ENCODE assay signal across 8 cellular contexts in the genomic region with DNA sequence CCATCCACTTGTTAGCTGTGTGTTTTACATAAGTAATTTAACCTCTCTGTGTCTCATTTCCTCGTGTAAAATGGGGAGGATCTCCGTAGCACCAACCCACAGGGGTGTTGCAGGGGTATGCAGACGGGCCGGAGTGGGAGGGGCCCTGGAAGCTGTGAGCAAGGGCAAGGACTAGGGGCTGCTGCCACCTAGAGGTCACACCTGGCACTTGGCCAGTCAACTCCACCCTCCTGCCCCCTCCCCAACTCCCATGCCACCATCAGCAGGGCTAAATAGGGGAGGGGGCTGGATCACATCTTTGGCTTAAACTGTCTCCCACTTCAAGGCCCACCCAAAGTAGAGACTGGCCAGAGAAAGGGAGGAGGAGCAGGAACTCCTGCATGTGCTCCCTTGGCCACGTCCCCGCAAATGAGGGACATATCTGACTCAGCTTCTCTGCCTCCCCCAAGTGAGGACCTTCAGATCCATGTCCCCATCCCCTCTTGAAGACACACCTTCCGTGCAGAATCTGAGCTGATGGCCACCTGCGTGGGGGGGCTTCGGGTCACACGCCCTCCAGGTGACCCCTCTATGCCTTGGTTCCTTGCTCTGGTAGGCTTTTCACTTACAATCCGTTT. TPM values are rescaled to one million over a fixed set of nuclear protein-coding genes. Genes with fewer than 3 reads are reported as not detected.
DNase-seq lines count a peak whose midpoint lies in the region; ATAC-seq and TF ChIP-seq lines count a peak whose summit lies in the region.

No MANE protein-coding gene starts in this region.

- no peaks in the 10 kb centered on the region for H3K36me3 Mint-ChIP-seq in natural killer cell treated with Interleukin-12 subunit alpha and Interleukin-12 subunit beta and Interleukin-15 and Interleukin-18, amount 100 ng/mL, for 72 hours

- H3K27me3 Mint-ChIP-seq in natural killer cell treated with Interleukin-12 subunit alpha and Interleukin-12 subunit beta and Interleukin-15 and Interleukin-18, amount 100 ng/mL, for 72 hours = peaks cover 0 to 2% of the 10 kb centered on the region in 2 donors

- peaks cover 11 to 14% of the 10 kb centered on the region in 2 donors for H3K4me1 Mint-ChIP-seq in natural killer cell treated with Interleukin-12 subunit alpha and Interleukin-12 subunit beta and Interleukin-15 and Interleukin-18, amount 100 ng/mL, for 72 hours (ENCODE audit: low read depth in 2 of 2)

- H3K9me3 Mint-ChIP-seq in natural killer cell treated with Interleukin-12 subunit alpha and Interleukin-12 subunit beta and Interleukin-15 and Interleukin-18, amount 100 ng/mL, for 72 hours = no peaks in the 10 kb centered on the region

- H2AFZ ChIP-seq in OCI-LY1 (ENCODE audit: low read length) = no peak overlapping the region

- H3F3A ChIP-seq in OCI-LY1 (ENCODE audit: insufficient read depth, low read length) = no peaks in the 10 kb centered on the region

- H3K4me3 ChIP-seq in OCI-LY1 (ENCODE audit: low read depth, low read length, poor library complexity, severe bottlenecking) (no peak overlapping the region), epithelial cell of esophagus (ENCODE audit: low read length) (no peak overlapping the region)

- no peak overlapping the region for H3K9ac ChIP-seq in OCI-LY1 (ENCODE audit: low read length)

- peak; percentile 61 for ATAC-seq in HG03342 (IDR thresholded peaks at IDR 0.05; ENCODE audit: unreplicated experiment)
- peak; percentile 83 to 88 for ATAC-seq in natural killer cell treated with Interleukin-12 subunit alpha and Interleukin-12 subunit beta and Interleukin-15 and Interleukin-18, amount 100 ng/mL, for 72 hours
- peak; percentile 83 for ATAC-seq in stimulated activated naive CD8-positive, alpha-beta T cell treated with anti-CD3 and anti-CD28 coated beads, Interleukin-15, Interleukin-2, amounts not matched to agents 100 U/mL and 50 U/mL, for 24 hours
- ATAC-seq in GM21723 (IDR thresholded peaks at IDR 0.05; ENCODE audit: unreplicated experiment) = no peak

- H3K9me3 ChIP-seq in OCI-LY1 (ENCODE audit: low read length) = no peaks in the 10 kb centered on the region

- no peak overlapping the region for H3K4me3 Mint-ChIP-seq in natural killer cell treated with Interleukin-12 subunit alpha and Interleukin-12 subunit beta and Interleukin-15 and Interleukin-18, amount 100 ng/mL, for 72 hours

- DNase-seq in EL (peak; percentile 78), activated T-cell treated with anti-CD3 and anti-CD28 coated beads for 1 hour (ENCODE audit: low read depth) (peak; percentile 68), epithelial cell of esophagus (ENCODE audit: low read depth) (peak; percentile 73)
- DNase-seq in natural killer cell treated with Interleukin-12 subunit alpha and Interleukin-12 subunit beta and Interleukin-15 and Interleukin-18, amount 100 ng/mL, for 72 hours (ENCODE audit: low spot score) = peak; percentile 82
- DNase-seq in stimulated activated naive CD8-positive, alpha-beta T cell treated with anti-CD3 and anti-CD28 coated beads, Interleukin-15, Interleukin-2, amounts not matched to agents 100 U/mL and 50 U/mL, for 24 hours = peak; percentile 86

- H3K27me3 ChIP-seq in OCI-LY1 (ENCODE audit: insufficient read depth, low read length) = no peaks in the 10 kb centered on the region; the same call in 1 of the 2 replicates

- H3K4me2 ChIP-seq in OCI-LY1 (ENCODE audit: low read length) = no peak overlapping the region

- no peaks in the 10 kb centered on the region for H3K9me2 ChIP-seq in OCI-LY1 (ENCODE audit: low read depth, low read length)

- H4K20me1 ChIP-seq in OCI-LY1 (ENCODE audit: insufficient read depth, low read length) = no peaks in the 10 kb centered on the region

- H3K27ac Mint-ChIP-seq in natural killer cell treated with Interleukin-12 subunit alpha and Interleukin-12 subunit beta and Interleukin-15 and Interleukin-18, amount 100 ng/mL, for 72 hours = no peak overlapping the region

- TF ChIP-seq CTCF in OCI-LY1 (IDR thresholded peaks at IDR 0.05; ENCODE audit: low read length) (peak; percentile 93), epithelial cell of esophagus (IDR thresholded peaks at IDR 0.05; ENCODE audit: insufficient read depth, low read depth, low read length, missing control alignments) (peak; percentile 74)

- no peaks in the 10 kb centered on the region for H3K79me2 ChIP-seq in OCI-LY1 (ENCODE audit: insufficient read depth, low read length)

- H3K4me1 ChIP-seq in OCI-LY1 (ENCODE audit: insufficient read depth, low read length, severe bottlenecking) = peaks cover 14% of the 10 kb centered on the region

- no peak overlapping the region for H3K27ac ChIP-seq in OCI-LY1 (ENCODE audit: low read depth, low read length, poor library complexity, severe bottlenecking)

- H3K36me3 ChIP-seq in OCI-LY1 (ENCODE audit: insufficient read depth, low read length) = no peaks in the 10 kb centered on the region

RNA-seq across cellular contexts. Expression of a gene that starts 2.6 kb away (rescaled TPM):
- total RNA-seq in natural killer cell treated with Interleukin-12 subunit alpha and Interleukin-12 subunit beta and Interleukin-15 and Interleukin-18, amount 100 ng/mL, for 72 hours = under 1 TPM; 0.29 to 0.47 TPM

RNA-seq across cellular contexts. Expression of a gene that starts 12.7 kb away (rescaled TPM):
- total RNA-seq in natural killer cell treated with Interleukin-12 subunit alpha and Interleukin-12 subunit beta and Interleukin-15 and Interleukin-18, amount 100 ng/mL, for 72 hours = not detected

RNA-seq across cellular contexts. Expression of a gene that starts 14.7 kb away (rescaled TPM):
- total RNA-seq in natural killer cell treated with Interleukin-12 subunit alpha and Interleukin-12 subunit beta and Interleukin-15 and Interleukin-18, amount 100 ng/mL, for 72 hours = 10 to 100 TPM; 16.7 to 17.5 TPM

RNA-seq across cellular contexts. Expression of a gene that starts 19.9 kb away (rescaled TPM):
- under 1 TPM; 0.25 to 1.00 TPM for total RNA-seq in natural killer cell treated with Interleukin-12 subunit alpha and Interleukin-12 subunit beta and Interleukin-15 and Interleukin-18, amount 100 ng/mL, for 72 hours

RNA-seq across cellular contexts. Expression of a gene that starts 30.4 kb away (rescaled TPM):
- 100 to 1,000 TPM in 1 of 2 donors, 10 to 100 TPM in 1; 90.5 to 109 TPM for total RNA-seq in natural killer cell treated with Interleukin-12 subunit alpha and Interleukin-12 subunit beta and Interleukin-15 and Interleukin-18, amount 100 ng/mL, for 72 hours
